15 cellular contexts compared by ENCODE assay signal in genomic region chr18:36349552-36349951, GRCh38. TPM values are rescaled to one million over a fixed set of nuclear protein-coding genes. Genes with fewer than 3 reads are reported as not detected.
DNase-seq lines count a peak whose midpoint lies in the region; ATAC-seq, FAIRE-seq and TF ChIP-seq lines count a peak whose summit lies in the region.
"Had no signal": no experiment of that assay in that cellular context is flagged by ENCODE, and none has a peak within 500 bp of the region (broad histone marks: within the 10 kb centered on the region; RNA-seq: fewer than 3 reads in every experiment).

No MANE protein-coding gene starts in this region.

- TF ChIP-seq CTCF in HCT116 (IDR thresholded peaks at IDR 0.05 in 2 of 3, conservative IDR thresholded peaks at IDR 0.05 in 1 of 3; ENCODE audit: borderline replicate concordance in 1 of 3, insufficient read depth in 1 of 3, low read depth in 2 of 3, low read length in 2 of 3) = no peak
- no peak for TF ChIP-seq CTCF in body of pancreas (IDR thresholded peaks at IDR 0.05)

- no TSS peak for BruUV-seq in HCT116 (replicated peaks; lab: Mats Ljungman, UMichigan)

- H3K4me1 ChIP-seq in HCT116 (ENCODE audit: control insufficient read depth in 1 of 2, insufficient read depth in 2 of 2, low read length in 2 of 2) (peaks cover 0 to 6% of the 10 kb centered on the region in 2 experiments; a peak in 2 of 4 replicates), body of pancreas (peaks cover 26% of the 10 kb centered on the region), small intestine (ENCODE audit: control insufficient read depth in 2 of 2, insufficient read depth in 1 of 2, low read depth in 1 of 2, low read length in 1 of 2) (no peaks in the 10 kb centered on the region)

- H3K27ac ChIP-seq in HCT116 (ENCODE audit: low read depth, low read length) = no peak overlapping the region
- peak overlapping the region in 3 of 4 donors; percentile 30 to 46 (median 39) for H3K27ac ChIP-seq in body of pancreas
- H3K27ac ChIP-seq in small intestine (ENCODE audit: low read depth in 1 of 2, low read length in 1 of 2) = no peak overlapping the region

- no peak for TF ChIP-seq RAD21 in HCT116 (IDR thresholded peaks at IDR 0.05; ENCODE audit: low read depth)

- H3K9me3 ChIP-seq in HCT116 (ENCODE audit: control insufficient read depth in 1 of 2, insufficient read depth in 1 of 2, low read depth in 1 of 2, low read length in 2 of 2) (no peaks in the 10 kb centered on the region), body of pancreas (no peaks in the 10 kb centered on the region), small intestine (ENCODE audit: control insufficient read depth, low read depth) (no peaks in the 10 kb centered on the region)

- H3K79me2 ChIP-seq in HCT116 (ENCODE audit: insufficient read depth, low read length) = no peaks in the 10 kb centered on the region

- no peak for DNase-seq in HCT116 (ENCODE audit: low read depth, low spot score)
- DNase-seq in body of pancreas = peak in 2 of 4 donors; percentile 25 to 38
- no peak for DNase-seq in left colon
- peak; percentile 31 for DNase-seq in small intestine
- no peak for DNase-seq in stimulated activated CD4-positive, alpha-beta T cell treated with anti-CD3 and anti-CD28 coated beads, Interleukin-2, amount 100 ng/mL, for 24 hours
- DNase-seq in stimulated activated naive CD4-positive, alpha-beta T cell (lab: John Stamatoyannopoulos, UW) = no peak
- DNase-seq in NCI-H446 (lab: John Stamatoyannopoulos, UW) = no peak
- DNase-seq: activated CD4-positive, alpha-beta memory T cell treated with anti-CD3 and anti-CD28 coated beads, Interleukin-2, amount 10 ng/mL, durations not matched to agents 7 days and 5 days; glutamatergic neuron; GOT3; islet precursor cell; NCI-H2029; NCI-H510A treated with DMSO at 0.1 percent for 48 hours; posterior cingulate gyrus had no signal

- no peaks in the 10 kb centered on the region for H3K27me3 ChIP-seq in HCT116 (ENCODE audit: insufficient read depth, low read length)
- H3K27me3 ChIP-seq in body of pancreas = no peaks in the 10 kb centered on the region
- H3K27me3 ChIP-seq in small intestine (ENCODE audit: control insufficient read depth in 2 of 2, insufficient read depth in 2 of 2, low read length in 2 of 2) = peaks cover 0 to 2% of the 10 kb centered on the region in 2 donors

- H3K36me3 ChIP-seq in HCT116 (ENCODE audit: control insufficient read depth in 1 of 2, insufficient read depth in 2 of 2, low read length in 2 of 2) (no peaks in the 10 kb centered on the region), body of pancreas (replicated peaks in 1 of 2; ENCODE audit: insufficient read depth in 1 of 2, low read depth in 2 of 2) (no peaks in the 10 kb centered on the region), small intestine (ENCODE audit: control insufficient read depth in 2 of 2, insufficient read depth in 2 of 2, low read length in 2 of 2) (no peaks in the 10 kb centered on the region)

- RAD21 ChIA-PET in HCT116 (lab: Charles Lee; ENCODE audit: low non-redundant PET in 1 of 2, low total read pairs in 2 of 2, uncharacterized antibody in 2 of 2, unreplicated experiment in 2 of 2) = no interaction called here

- no peaks in the 10 kb centered on the region for H4K20me1 ChIP-seq in HCT116 (ENCODE audit: insufficient read depth)

- H2AFZ ChIP-seq in HCT116 (ENCODE audit: low read depth, low read length, poor library complexity, severe bottlenecking) = no peak overlapping the region

- intact Hi-C loops in HCT116 (cut with micrococcal nuclease) (no loop called here), body of pancreas (cut with DNase I) (no loop called here), left colon (cut with DNase I, micrococcal nuclease) (no loop called here)

- TF ChIP-seq POLR2A in HCT116 (IDR thresholded peaks at IDR 0.05; ENCODE audit: borderline replicate concordance, extremely low read depth, insufficient read depth, insufficient read length) (no peak), body of pancreas (IDR thresholded peaks at IDR 0.05) (no peak)

- ATAC-seq in HCT116 = no peak
- peak; percentile 75 for ATAC-seq in body of pancreas
- peak; percentile 88 for ATAC-seq in left colon
- ATAC-seq: SK-N-SH treated with all-trans-retinoic acid at 6 μM for 48 hours had no signal

- no peaks in the 10 kb centered on the region for H3K9me2 ChIP-seq in HCT116 (ENCODE audit: insufficient read depth)

- H3K4me3 ChIP-seq in HCT116 (replicated peaks in 1 of 2; ENCODE audit: low read depth in 1 of 2, low read length in 2 of 2) (no peak overlapping the region), body of pancreas (no peak overlapping the region), small intestine (ENCODE audit: low read depth in 1 of 2, low read length in 2 of 2) (no peak overlapping the region)

- WGBS in body of pancreas, 2 donors = 13 to 25% methylated on average over 6 of the region's 6 CpGs
- 19 to 54% (median 33%) methylated on average over 6 of the region's 6 CpGs for WGBS in small intestine, 3 donors

- POLR2A ChIA-PET in HCT116 (lab: Charles Lee) = no interaction called here

- CTCF ChIA-PET in HCT116 (lab: Charles Lee) = no interaction called here

- H3K9ac ChIP-seq in HCT116 (ENCODE audit: low read length) = no peak overlapping the region

- no peak for FAIRE-seq in small intestine (lab: Jason Lieb, UNC)

- H3K4me2 ChIP-seq in HCT116 (ENCODE audit: low read length) = no peak overlapping the region

TF ChIP-seq in HCT116, 20 proteins besides CTCF, POLR2A, EP300 and RAD21:
- 0 out of 2 replicates have a peak, but pooled peaks have one; percentile 12 for TF ChIP-seq CEBPB (IDR thresholded peaks at IDR 0.05; ENCODE audit: low read depth)
- no peak for TF ChIP-seq EZH2phosphoT487 (IDR thresholded peaks at IDR 0.05; ENCODE audit: borderline replicate concordance)

RNA-seq across cellular contexts. Expression of gene FHOD3, which starts 52.0 kb away (rescaled TPM):
- total RNA-seq in HCT116 (2021; ENCODE audit: unreplicated experiment) (4.0 TPM), body of pancreas (1 to 10 TPM in 1 of 2 donors, under 1 TPM in 1; 0.52 to 2.0 TPM), left colon (1 to 10 TPM; 1.3 to 5.1 TPM)
- polyA plus RNA-seq in HCT116 (2012) = 2.2 and 2.5 TPM in 2 replicates
- polyA plus RNA-seq in small intestine = 1 to 10 TPM in 2 of 3 donors, under 1 TPM in 1; 0.22 to 8.1 (median 1.9) TPM
- total RNA-seq: activated CD4-positive, alpha-beta memory T cell treated with anti-CD3 and anti-CD28 coated beads, Interleukin-2, amount 10 ng/mL, durations not matched to agents 7 days and 5 days had no signal

Comparison
In these comparisons a context has a peak if more than half of its experiments do, and no peak if none do; other contexts are left out.
1. H3K27ac ChIP-seq: peak in body of pancreas (3 of 4); none in HCT116 (single experiment) and small intestine (0 of 2).